1 cellular context compared by ENCODE assay signal in the genomic region with DNA sequence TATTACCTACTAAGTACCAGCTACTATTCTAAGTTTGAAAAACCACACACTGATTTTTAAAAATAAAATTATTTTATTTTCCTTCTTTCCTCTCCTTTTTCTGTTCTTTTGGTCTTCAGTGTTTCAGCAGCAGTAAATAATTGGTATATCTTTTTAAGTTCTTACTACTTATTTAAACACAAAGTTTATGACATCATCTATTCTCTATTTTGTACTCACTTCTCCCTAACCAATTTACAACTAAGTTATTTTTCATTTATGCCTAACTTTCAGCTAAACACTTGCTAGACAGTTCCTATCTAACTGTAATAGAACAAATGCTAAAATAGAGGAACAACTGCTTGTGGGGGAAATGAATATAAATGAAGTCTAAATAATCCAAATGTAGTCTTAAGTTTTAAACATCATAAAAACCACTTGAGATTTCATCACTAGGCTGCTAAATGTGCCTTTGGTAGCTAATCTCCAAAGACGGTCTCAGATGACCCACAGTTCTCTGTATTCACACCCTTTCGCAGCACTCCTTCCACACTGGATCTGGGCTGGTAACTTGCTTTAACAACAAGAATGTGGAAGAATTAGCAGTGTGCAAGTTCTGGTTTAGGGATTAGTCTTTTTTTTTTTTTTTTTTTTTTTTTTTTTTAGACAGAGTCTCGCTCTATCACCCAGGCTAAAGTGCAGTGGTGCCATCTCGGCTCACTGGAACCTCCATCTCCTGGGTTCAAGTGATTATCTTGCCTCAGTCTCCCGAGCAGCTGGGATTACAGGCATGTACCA.
A peak's percentile ranks its signal among the peaks of the same experiment; 100 is the strongest.
TF ChIP-seq lines count a peak whose summit lies in the region.

No MANE protein-coding gene starts in this region.

TF ChIP-seq in HepG2, 621 proteins besides CTCF, POLR2A, EP300 and RAD21:
- TF ChIP-seq ATF7 (IDR thresholded peaks at IDR 0.05) (peak; percentile 90), ATF7 (CRISPR knock-in tag; IDR thresholded peaks at IDR 0.05) (no peak), RELA (CRISPR knock-in tag; IDR thresholded peaks at IDR 0.05) (no peak), ZIK1 (CRISPR knock-in tag; IDR thresholded peaks at IDR 0.05; ENCODE audit: borderline replicate concordance, low read depth) (no peak), EED (CRISPR knock-in tag; IDR thresholded peaks at IDR 0.05) (no peak)
